Comparison of ENCODE assay signal across 1 cellular context in genomic region chr19:54388803-54389144, GRCh38.
TF ChIP-seq lines count a peak whose summit lies in the region.

No MANE protein-coding gene starts in this region.

TF ChIP-seq in IMR-90, 13 proteins besides CTCF, POLR2A, EP300 and RAD21 (continued from another document):
- no peak for TF ChIP-seq MXI1 (IDR thresholded peaks at IDR 0.05; ENCODE audit: borderline replicate concordance, low read depth, low read length)
- TF ChIP-seq RCOR1 (IDR thresholded peaks at IDR 0.05; ENCODE audit: insufficient replicate concordance, low read length), result no peak
- TF ChIP-seq CHD1 (IDR thresholded peaks at IDR 0.05; ENCODE audit: low read depth, low read length), result no peak
- TF ChIP-seq MAZ (IDR thresholded peaks at IDR 0.05; ENCODE audit: borderline replicate concordance, low read depth, low read length), result no peak
- TF ChIP-seq USF2 (IDR thresholded peaks at IDR 0.05; ENCODE audit: low read depth, low read length), result no peak
- TF ChIP-seq RFX5 (IDR thresholded peaks at IDR 0.05; ENCODE audit: low read depth, low read length), result no peak
- TF ChIP-seq FOS (IDR thresholded peaks at IDR 0.05; ENCODE audit: low read depth, low read length), result no peak
- no peak for TF ChIP-seq ELK1 (IDR thresholded peaks at IDR 0.05; ENCODE audit: borderline replicate concordance, low read depth, low read length)
- TF ChIP-seq CEBPB (IDR thresholded peaks at IDR 0.05; ENCODE audit: low read depth, low read length), result no peak
